ENCODE assay signal across 23 cellular contexts in genomic region chr7:106811472-106811871, GRCh38. TPM values are rescaled to one million over a fixed set of nuclear protein-coding genes. Genes with fewer than 3 reads are reported as not detected.
"Had no signal": no experiment of that assay in that cellular context is flagged by ENCODE, and none has a peak within 500 bp of the region (broad histone marks: within the 10 kb centered on the region; RNA-seq: fewer than 3 reads in every experiment).

No MANE protein-coding gene starts in this region.

- H3K9me3 ChIP-seq: adrenal gland, body of pancreas, heart right ventricle, left lung, stomach, thyroid gland, upper lobe of right lung had no signal

- H3K36me3 Mint-ChIP-seq: activated naive CD8-positive, alpha-beta T cell treated with anti-CD3 and anti-CD28 coated beads for 36 hours; naive thymus-derived CD4-positive, alpha-beta T cell; neural progenitor cell; T-cell had no signal

- H3K4me1 ChIP-seq: adrenal gland, body of pancreas, foreskin keratinocyte, left lung, neural progenitor cell, stomach, thyroid gland, upper lobe of right lung had no signal

- H2AFZ ChIP-seq: neural progenitor cell had no signal

- H3K4me2 ChIP-seq: neural progenitor cell had no signal

- H3K27ac Mint-ChIP-seq: activated CD8-positive, alpha-beta T cell treated with anti-CD3 and anti-CD28 coated beads for 36 hours; activated naive CD4-positive, alpha-beta T cell treated with anti-CD3 and anti-CD28 coated beads for 36 hours; activated naive CD8-positive, alpha-beta T cell treated with anti-CD3 and anti-CD28 coated beads for 36 hours; activated T-helper 1 cell treated with anti-CD3 and anti-CD28 coated beads, Interleukin-12 subunit alpha, Interleukin-12 subunit beta, Interleukin-2, Interleukin-4 antibody, amounts not matched to agents 30 ng/mL and 10 ng/mL and 1 ng/mL, durations not matched to agents 14 hours and 24 hours and 36 hours; neural progenitor cell; T-cell had no signal

- H3K27me3 ChIP-seq: adrenal gland, body of pancreas, heart right ventricle, left lung, neural progenitor cell, stomach, thyroid gland, upper lobe of right lung had no signal

- H3K9ac ChIP-seq: neural progenitor cell had no signal

- H3K27me3 Mint-ChIP-seq: activated B cell treated with CpG ODN at 0.5 μM for 24 hours; activated CD8-positive, alpha-beta T cell treated with anti-CD3 and anti-CD28 coated beads for 36 hours; activated naive CD8-positive, alpha-beta T cell treated with anti-CD3 and anti-CD28 coated beads for 36 hours; T-cell had no signal

- H3K27ac ChIP-seq: adrenal gland, body of pancreas, coronary artery, foreskin keratinocyte, heart right ventricle, left lung, neural progenitor cell, stomach, thyroid gland, upper lobe of right lung had no signal

- H3K36me3 ChIP-seq: adrenal gland, heart right ventricle, left lung, neural progenitor cell, stomach, thyroid gland, upper lobe of right lung had no signal

- H3K4me3 Mint-ChIP-seq: activated CD8-positive, alpha-beta T cell treated with anti-CD3 and anti-CD28 coated beads for 36 hours; activated naive CD4-positive, alpha-beta T cell treated with anti-CD3 and anti-CD28 coated beads for 36 hours; activated naive CD8-positive, alpha-beta T cell treated with anti-CD3 and anti-CD28 coated beads for 36 hours; activated T-helper 1 cell treated with anti-CD3 and anti-CD28 coated beads, Interleukin-12 subunit alpha, Interleukin-12 subunit beta, Interleukin-2, Interleukin-4 antibody, amounts not matched to agents 30 ng/mL and 10 ng/mL and 1 ng/mL, durations not matched to agents 14 hours and 24 hours and 36 hours; naive thymus-derived CD4-positive, alpha-beta T cell; neural progenitor cell; T-cell had no signal

- DNase-seq: activated B cell treated with CpG ODN at 0.5 μM for 24 hours; activated CD4-positive, alpha-beta T cell treated with anti-CD3 and anti-CD28 coated beads, Interleukin-2, amount 50 U/mL, for 1 hour; activated effector memory CD4-positive, alpha-beta T cell treated with anti-CD3 and anti-CD28 coated beads, Interleukin-2, amount 50 U/mL, for 16 hours; activated naive CD4-positive, alpha-beta T cell treated with anti-CD3 and anti-CD28 coated beads for 36 hours; activated naive CD8-positive, alpha-beta T cell treated with anti-CD3 and anti-CD28 coated beads for 36 hours; activated T-cell treated with anti-CD3 and anti-CD28 coated beads for 4 hours; foreskin keratinocyte; naive thymus-derived CD4-positive, alpha-beta T cell; stimulated activated CD4-positive, alpha-beta T cell treated with anti-CD3 and anti-CD28 coated beads, Interleukin-4, amount 100 ng/mL, for 1 hour; stomach; thyroid gland; upper lobe of right lung had no signal

- ATAC-seq: body of pancreas, esophagus mucosa, foreskin keratinocyte had no signal

- H3K4me1 Mint-ChIP-seq: neural progenitor cell had no signal

- H3K9me3 Mint-ChIP-seq: activated B cell treated with CpG ODN at 0.5 μM for 24 hours; activated CD8-positive, alpha-beta T cell treated with anti-CD3 and anti-CD28 coated beads for 36 hours; activated naive CD4-positive, alpha-beta T cell treated with anti-CD3 and anti-CD28 coated beads for 36 hours; activated naive CD8-positive, alpha-beta T cell treated with anti-CD3 and anti-CD28 coated beads for 36 hours; activated T-helper 1 cell treated with anti-CD3 and anti-CD28 coated beads, Interleukin-12 subunit alpha, Interleukin-12 subunit beta, Interleukin-2, Interleukin-4 antibody, amounts not matched to agents 30 ng/mL and 10 ng/mL and 1 ng/mL, durations not matched to agents 14 hours and 24 hours and 36 hours; neural progenitor cell; T-cell had no signal

- H3K4me3 ChIP-seq: adrenal gland, body of pancreas, coronary artery, heart right ventricle, left lung, lung, neural progenitor cell, stomach, thyroid gland, upper lobe of right lung had no signal

RNA-seq across cellular contexts. Expression of gene PIK3CG, which starts 53.6 kb away (rescaled TPM):
- total RNA-seq: foreskin keratinocyte had no signal
- polyA plus RNA-seq: foreskin keratinocyte had no signal
